ENCODE assay signal across 17 cellular contexts in the genomic region with DNA sequence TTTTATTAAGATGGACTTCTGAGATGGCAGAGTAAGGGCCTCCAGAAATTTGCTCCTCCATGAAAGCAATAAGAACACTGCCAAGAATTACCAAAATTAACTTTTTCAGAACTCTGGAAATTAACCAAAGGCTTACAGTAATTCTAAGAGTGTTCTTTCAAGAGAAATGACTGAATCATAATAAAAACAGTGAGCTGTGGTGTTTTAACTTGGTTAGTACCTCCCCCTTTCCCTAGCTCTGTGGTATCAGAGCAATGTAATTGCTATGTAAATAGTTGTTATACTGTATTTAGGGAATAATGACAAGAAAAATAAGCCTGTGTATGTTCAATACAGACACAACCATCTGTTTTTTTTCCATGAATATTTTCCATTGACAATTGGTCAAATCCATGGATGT. TPM values are rescaled to one million over a fixed set of nuclear protein-coding genes. Genes with fewer than 3 reads are reported as not detected.
DNase-seq lines count a peak whose midpoint lies in the region; ATAC-seq and TF ChIP-seq lines count a peak whose summit lies in the region.
"Had no signal": no experiment of that assay in that cellular context is flagged by ENCODE, and none has a peak within 500 bp of the region (broad histone marks: within the 10 kb centered on the region; RNA-seq: fewer than 3 reads in every experiment).

No MANE protein-coding gene starts in this region.

- no peaks in the 10 kb centered on the region for H3K36me3 ChIP-seq in CD4-positive, alpha-beta memory T cell (ENCODE audit: insufficient read depth, low read length)
- H3K36me3 ChIP-seq: tibial artery had no signal

- H3K9me3 ChIP-seq in CD4-positive, alpha-beta memory T cell (ENCODE audit: control insufficient read depth in 1 of 2, low read length in 2 of 2), result no peaks in the 10 kb centered on the region
- H3K9me3 ChIP-seq: left lung, tibial artery had no signal

- H3K27me3 ChIP-seq in CD4-positive, alpha-beta memory T cell (ENCODE audit: insufficient read depth, low read length), result no peaks in the 10 kb centered on the region
- H3K27me3 ChIP-seq: left lung, tibial artery had no signal

- TF ChIP-seq CTCF in astrocyte of the spinal cord (IDR thresholded peaks at IDR 0.05; ENCODE audit: low read depth, low read length), result no peak

- H3K36me3 Mint-ChIP-seq in CD4-positive, alpha-beta memory T cell, result peaks cover 21 to 33% of the 10 kb centered on the region in 2 donors

- CTCF ChIA-PET in CD4-positive, alpha-beta memory T cell (lab: Charles Lee; ENCODE audit: partially characterized antibody), result interaction anchor here (1.0 to 2.9 kb wide), 5 partner anchors 8 to 63 kb away, joined by 3 to 20 read pairs (median 4); no protein-coding TSS in a partner anchor

- no peak for DNase-seq in CD4-positive, alpha-beta memory T cell
- DNase-seq in LHCN-M2 (ENCODE audit: low read depth), result peak; percentile 66
- DNase-seq in astrocyte of the spinal cord (ENCODE audit: low read depth, low spot score), result peak; percentile 85
- peak; percentile 19 for DNase-seq in renal cortical epithelial cell (ENCODE audit: low read depth)
- DNase-seq in NOMO-1 treated with dmso at 0.1 percent for 144 hours (lab: John Stamatoyannopoulos, UW; ENCODE audit: unreplicated experiment), result no peak
- no peak for DNase-seq in hypothalamus (lab: John Stamatoyannopoulos, UW)
- DNase-seq: amygdala; DMS 273 treated with DMSO at 0.1 percent for 48 hours; effector CD4-positive, alpha-beta T cell; glutamatergic neuron; left lung; NCI-H2029; tibial artery had no signal

- H3K27me3 Mint-ChIP-seq in CD4-positive, alpha-beta memory T cell, result no peaks in the 10 kb centered on the region

- H3K27ac ChIP-seq in CD4-positive, alpha-beta memory T cell (ENCODE audit: low read depth, low read length), result no peak overlapping the region
- H3K27ac ChIP-seq: left lung, tibial artery had no signal

- ATAC-seq in HG02798 (IDR thresholded peaks at IDR 0.05; ENCODE audit: poor library complexity, unreplicated experiment), result no peak
- ATAC-seq: K562, left lung had no signal

- H3K4me1 ChIP-seq in CD4-positive, alpha-beta memory T cell (ENCODE audit: insufficient read depth, low read length), result peaks cover 97% of the 10 kb centered on the region

- in situ Hi-C loops in astrocyte of the spinal cord (cut with HindIII; ENCODE audit: low sequenced_read_pairs), result no loop called here

- no peak overlapping the region for H3K4me3 ChIP-seq in CD4-positive, alpha-beta memory T cell (ENCODE audit: low read length in 2 of 2)
- no peak overlapping the region for H3K4me3 ChIP-seq in astrocyte of the spinal cord (ENCODE audit: low read depth, low read length)
- H3K4me3 ChIP-seq: K562, left lung, skin epidermis, tibial artery had no signal

- intact Hi-C loops in CD4-positive, alpha-beta memory T cell (cut with micrococcal nuclease), result loop anchor here (1.0 kb wide), 1 partner anchor 9 kb away; no protein-coding TSS in a partner anchor

- POLR2A ChIA-PET in CD4-positive, alpha-beta memory T cell (lab: Charles Lee; ENCODE audit: partially characterized antibody), result interaction anchor here (0.5 to 8.1 kb wide), 3 partner anchors 10 to 185 kb away, joined by 3 to 107 read pairs (median 6); no protein-coding TSS in a partner anchor

- peak overlapping the region in 5 of 7 donors; percentile 0 to 77 (median 32) for H3K27ac Mint-ChIP-seq in CD4-positive, alpha-beta memory T cell

- H3K9me3 Mint-ChIP-seq in CD4-positive, alpha-beta memory T cell, result no peaks in the 10 kb centered on the region
- H3K9me3 Mint-ChIP-seq: neural crest cell had no signal

- peak overlapping the region in 6 of 8 donors; percentile 1 to 66 (median 62) for H3K4me3 Mint-ChIP-seq in CD4-positive, alpha-beta memory T cell
- H3K4me3 Mint-ChIP-seq: neural crest cell had no signal

- H3K4me1 Mint-ChIP-seq in CD4-positive, alpha-beta memory T cell, result peaks cover 70 to 88% (median 79%) of the 10 kb centered on the region in 4 donors

RNA-seq across cellular contexts. Expression of a gene that starts 19.0 kb away (rescaled TPM):
- 100 to 1,000 TPM; 154 to 161 TPM for total RNA-seq in CD4-positive, alpha-beta memory T cell
- polyA plus RNA-seq in CD4-positive, alpha-beta memory T cell, result 10 to 100 TPM in 1 of 2 donors, 1 to 10 TPM in 1; 5.4 to 12.1 TPM
- total RNA-seq in LHCN-M2 (2014; rRNA removed) (7.4 and 8.6 TPM in 2 replicates), renal cortical epithelial cell (13.6 and 15.6 TPM in 2 replicates)
- 2.4 TPM for polyA plus RNA-seq in LHCN-M2 (2012)

Comparison
In these comparisons a context has a peak if more than half of its experiments do, and no peak if none do; other contexts are left out.
1. DNase-seq: peak in LHCN-M2 (single experiment), astrocyte of the spinal cord (single experiment) and renal cortical epithelial cell (single experiment); none in CD4-positive, alpha-beta memory T cell (0 of 5), NOMO-1 treated with dmso at 0.1 percent for 144 hours (single experiment) and hypothalamus (0 of 51).